8 cellular contexts compared by ENCODE assay signal in the genomic region with DNA sequence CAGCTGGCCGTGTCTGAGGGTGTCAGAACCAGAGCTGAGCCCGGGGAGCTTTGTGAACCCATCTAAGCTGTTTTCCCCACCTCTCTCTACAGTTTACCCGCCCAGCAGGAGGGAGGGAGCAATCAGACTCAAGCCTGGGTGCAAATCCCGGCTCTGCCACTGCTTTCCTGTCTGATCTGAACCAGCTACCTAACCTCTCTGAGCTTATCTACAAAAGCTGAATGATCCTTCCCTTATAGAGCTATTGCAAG. TPM values are rescaled to one million over a fixed set of nuclear protein-coding genes. Genes with fewer than 3 reads are reported as not detected.
DNase-seq lines count a peak whose midpoint lies in the region; ATAC-seq and TF ChIP-seq lines count a peak whose summit lies in the region.

No MANE protein-coding gene starts in this region.

- TF ChIP-seq POLR2A in gastrocnemius medialis (IDR thresholded peaks at IDR 0.05): no peak

- peaks cover 50% of the 10 kb centered on the region for H3K4me1 Mint-ChIP-seq in activated CD4-positive, alpha-beta memory T cell treated with anti-CD3 and anti-CD28 coated beads, Interleukin-2, amount 10 ng/mL, durations not matched to agents 7 days and 5 days

- H3K9me3 ChIP-seq in gastrocnemius medialis: no peaks in the 10 kb centered on the region

- DNase-seq in Right ventricle myocardium inferior (ENCODE audit: missing footprints) (no peak), cardiac septum (ENCODE audit: low spot score) (no peak), Right ventricle myocardium superior (no peak), gastrocnemius medialis (no peak), NCI-H1694 (lab: John Stamatoyannopoulos, UW) (no peak), KBM-7 (no peak), GM10266 (ENCODE audit: extremely low spot score) (no peak)
- no peak for DNase-seq in activated CD4-positive, alpha-beta memory T cell treated with anti-CD3 and anti-CD28 coated beads, Interleukin-2, amount 10 ng/mL, durations not matched to agents 7 days and 5 days

- ATAC-seq in Right ventricle myocardium inferior: peak; percentile 14
- peak; percentile 14 for ATAC-seq in Right ventricle myocardium superior (ENCODE audit: poor library complexity)
- peak; percentile 17 to 28 for ATAC-seq in gastrocnemius medialis

- POLR2A ChIA-PET in activated CD4-positive, alpha-beta memory T cell treated with anti-CD3 and anti-CD28 coated beads, Interleukin-2, amount 10 ng/mL, durations not matched to agents 7 days and 5 days (lab: Charles Lee): interaction anchor here (0.8 to 4.4 kb wide), 14 partner anchors 9 to 591 kb away, joined by 3 to 48 read pairs (median 6); partner anchors contain the start of genes APOL1, APOL3, APOL6 and FOXRED2

- peaks cover 31 to 45% of the 10 kb centered on the region in 2 donors for H3K4me1 ChIP-seq in gastrocnemius medialis

- peaks cover 8% of the 10 kb centered on the region for H3K9me3 Mint-ChIP-seq in activated CD4-positive, alpha-beta memory T cell treated with anti-CD3 and anti-CD28 coated beads, Interleukin-2, amount 10 ng/mL, durations not matched to agents 7 days and 5 days

- intact Hi-C loops in Right ventricle myocardium inferior (cut with DNase I): no loop called here
- intact Hi-C loops in cardiac septum (cut with DNase I): loop anchor here (5.0 to 10.0 kb wide), 3 partner anchors 37 to 94 kb away; partner anchors contain the start of gene APOL4
- intact Hi-C loops in Right ventricle myocardium superior (cut with DNase I): loop anchor here (5.0 kb wide), 1 partner anchor 42 kb away; no protein-coding TSS in a partner anchor
- intact Hi-C loops in gastrocnemius medialis (cut with DNase I; ENCODE audit: low total_unique reads): loop anchor here (1.0 to 2.0 kb wide), 2 partner anchors 16 to 44 kb away; no protein-coding TSS in a partner anchor

- TF ChIP-seq CTCF in gastrocnemius medialis (IDR thresholded peaks at IDR 0.05 in 4 of 5, conservative IDR thresholded peaks at IDR 0.05 in 1 of 5): no peak
- no peak for TF ChIP-seq CTCF in GM10266 (IDR thresholded peaks at IDR 0.05; ENCODE audit: control insufficient read depth, insufficient read depth, low read depth, missing control alignments)

- CTCF ChIA-PET in activated CD4-positive, alpha-beta memory T cell treated with anti-CD3 and anti-CD28 coated beads, Interleukin-2, amount 10 ng/mL, durations not matched to agents 7 days and 5 days (lab: Charles Lee): interaction anchor here (0.8 to 3.8 kb wide), 27 partner anchors 9 to 247 kb away, joined by 3 to 65 read pairs (median 5); partner anchors contain the start of genes APOL1, APOL3 and APOL4

- peaks cover 51% of the 10 kb centered on the region for H3K36me3 Mint-ChIP-seq in activated CD4-positive, alpha-beta memory T cell treated with anti-CD3 and anti-CD28 coated beads, Interleukin-2, amount 10 ng/mL, durations not matched to agents 7 days and 5 days (ENCODE audit: low read depth)

- peak overlapping the region; percentile 95 for H3K4me3 Mint-ChIP-seq in activated CD4-positive, alpha-beta memory T cell treated with anti-CD3 and anti-CD28 coated beads, Interleukin-2, amount 10 ng/mL, durations not matched to agents 7 days and 5 days

- H3K27ac Mint-ChIP-seq in activated CD4-positive, alpha-beta memory T cell treated with anti-CD3 and anti-CD28 coated beads, Interleukin-2, amount 10 ng/mL, durations not matched to agents 7 days and 5 days: peak overlapping the region; percentile 91

- no peaks in the 10 kb centered on the region for H3K27me3 ChIP-seq in gastrocnemius medialis

- in situ Hi-C loops in gastrocnemius medialis (cut with MboI; ENCODE audit: low sequenced_read_pairs in 4 of 4): loop anchor here in 1 of 4 donors (10.0 kb wide), 1 partner anchor 94 kb away; no protein-coding TSS in a partner anchor
- in situ Hi-C loops in KBM-7 (cut with MboI; ENCODE audit: low pct_unique_long_range_greater_than_20kb, low sequenced_read_pairs): no loop called here

- peaks cover 0 to 7% of the 10 kb centered on the region in 2 donors for H3K36me3 ChIP-seq in gastrocnemius medialis

- H3K27me3 Mint-ChIP-seq in activated CD4-positive, alpha-beta memory T cell treated with anti-CD3 and anti-CD28 coated beads, Interleukin-2, amount 10 ng/mL, durations not matched to agents 7 days and 5 days: peaks cover 3% of the 10 kb centered on the region

- peak overlapping the region; percentile 64 to 87 (median 76) for H3K4me3 ChIP-seq in gastrocnemius medialis

- peak overlapping the region; percentile 88 to 97 (median 93) for H3K27ac ChIP-seq in gastrocnemius medialis

RNA-seq across cellular contexts. Expression of gene APOL2, which starts 0.3 kb away (rescaled TPM):
- total RNA-seq in Right ventricle myocardium inferior (67.0 TPM), cardiac septum (47.9 TPM), Right ventricle myocardium superior (58.6 TPM), gastrocnemius medialis (10 to 100 TPM in 3 of 4 donors, 1 to 10 TPM in 1; 8.7 to 25.5 (median 20.9) TPM)
- total RNA-seq in activated CD4-positive, alpha-beta memory T cell treated with anti-CD3 and anti-CD28 coated beads, Interleukin-2, amount 10 ng/mL, durations not matched to agents 7 days and 5 days: 10 to 100 TPM; 82.3 to 83.0 TPM

RNA-seq across cellular contexts. Expression of gene APOL1, which starts 13.9 kb away (rescaled TPM):
- 22.1 TPM for total RNA-seq in Right ventricle myocardium inferior
- total RNA-seq in cardiac septum: 25.6 TPM
- total RNA-seq in activated CD4-positive, alpha-beta memory T cell treated with anti-CD3 and anti-CD28 coated beads, Interleukin-2, amount 10 ng/mL, durations not matched to agents 7 days and 5 days: 10 to 100 TPM; 63.0 to 64.0 TPM
- 16.8 TPM for total RNA-seq in Right ventricle myocardium superior
- total RNA-seq in gastrocnemius medialis: 10 to 100 TPM in 1 of 4 donors, 1 to 10 TPM in 2, under 1 TPM in 1; 0.87 to 11.1 (median 6.2) TPM

RNA-seq across cellular contexts. Expression of gene APOL4, which starts 37.5 kb away (rescaled TPM):
- total RNA-seq in Right ventricle myocardium inferior (6.9 TPM), cardiac septum (6.1 TPM), Right ventricle myocardium superior (5.0 TPM), gastrocnemius medialis (1 to 10 TPM in 3 of 4 donors, not detected in 1; 1.5 to 2.3 (median 2.0) TPM)
- 1 to 10 TPM; 7.5 to 7.6 TPM for total RNA-seq in activated CD4-positive, alpha-beta memory T cell treated with anti-CD3 and anti-CD28 coated beads, Interleukin-2, amount 10 ng/mL, durations not matched to agents 7 days and 5 days
